Comparison of ENCODE assay signal across 28 cellular contexts in genomic region chr2:84704505-84705244, GRCh38.
DNase-seq lines count a peak whose midpoint lies in the region; ATAC-seq and TF ChIP-seq lines count a peak whose summit lies in the region.
"Had no signal": no experiment of that assay in that cellular context is flagged by ENCODE, and none has a peak within 500 bp of the region (broad histone marks: within the 10 kb centered on the region; RNA-seq: fewer than 3 reads in every experiment).

No MANE protein-coding gene starts in this region.

- CTCF ChIA-PET in MCF 10A (lab: Yijun Ruan, JAX) (interaction anchor here (0.9 to 1.9 kb wide), 2 partner anchors 221 to 582 kb away, joined by 4 to 7 read pairs; no protein-coding TSS in a partner anchor), mammary epithelial cell (lab: Charles Lee; ENCODE audit: low non-redundant PET) (no interaction called here)
- CTCF ChIA-PET in activated CD4-positive, alpha-beta memory T cell treated with anti-CD3 and anti-CD28 coated beads for 36 hours (lab: Charles Lee) = no interaction called here

- ATAC-seq in mucosa of descending colon (peak; percentile 70), HG02623 (IDR thresholded peaks at IDR 0.05; ENCODE audit: unreplicated experiment) (no peak)
- ATAC-seq: activated naive CD4-positive, alpha-beta T cell treated with anti-CD3 and anti-CD28 coated beads, Interleukin-2, amount 50 U/mL, for 72 hours; Panc1; T-helper 17 cell had no signal

- no peak overlapping the region for H3K27ac ChIP-seq in mammary epithelial cell (ENCODE audit: insufficient read depth, low read depth, low read length)
- H3K27ac ChIP-seq: cardiac muscle cell, epithelial cell of prostate, right atrium auricular region, tibial nerve, WERI-Rb-1 had no signal

- dilution Hi-C loops in mammary epithelial cell (cut with HindIII; ENCODE audit: low sequenced_read_pairs) = no loop called here

- WGBS in mammary epithelial cell (ENCODE audit: low coverage, missing lambda C conversion rate) = 34% methylated on average over 6 of the region's 6 CpGs

- peaks cover 6% of the 10 kb centered on the region for H3K36me3 Mint-ChIP-seq in MCF 10A (ENCODE audit: insufficient read depth, unreplicated experiment)
- peaks cover 2% of the 10 kb centered on the region for H3K36me3 Mint-ChIP-seq in activated CD4-positive, alpha-beta memory T cell treated with anti-CD3 and anti-CD28 coated beads for 36 hours
- H3K36me3 Mint-ChIP-seq: CD14-positive monocyte had no signal

- H3K27ac Mint-ChIP-seq in MCF 10A (ENCODE audit: low read depth, unreplicated experiment) = no peak overlapping the region
- H3K27ac Mint-ChIP-seq in activated CD4-positive, alpha-beta memory T cell treated with anti-CD3 and anti-CD28 coated beads for 36 hours = no peak overlapping the region
- H3K27ac Mint-ChIP-seq: activated naive CD4-positive, alpha-beta T cell treated with anti-CD3 and anti-CD28 coated beads, Interleukin-2, amount 50 U/mL, for 72 hours; CD14-positive monocyte; T-helper 17 cell had no signal

- POLR2A ChIA-PET in MCF 10A (lab: Yijun Ruan, JAX) = interaction anchor here (1.3 kb wide), 1 partner anchor 12 kb away, joined by 3 read pairs; no protein-coding TSS in a partner anchor
- POLR2A ChIA-PET in activated CD4-positive, alpha-beta memory T cell treated with anti-CD3 and anti-CD28 coated beads for 36 hours (lab: Charles Lee) = no interaction called here

- H3K4me2 ChIP-seq in mammary epithelial cell (ENCODE audit: insufficient read depth, low read depth, low read length) = no peak overlapping the region

- no TSS peak for BruUV-seq in MCF 10A (replicated peaks; lab: Mats Ljungman, UMichigan)
- BruUV-seq in mammary epithelial cell (replicated peaks; lab: Mats Ljungman, UMichigan) = no TSS peak

- H3K9me3 ChIP-seq in mammary epithelial cell (replicated peaks; ENCODE audit: insufficient read depth, low read length) (no peaks in the 10 kb centered on the region), mucosa of descending colon (no peaks in the 10 kb centered on the region)
- H3K9me3 ChIP-seq: right atrium auricular region, tibial nerve had no signal

- peaks cover 6% of the 10 kb centered on the region for H3K4me1 ChIP-seq in mammary epithelial cell (ENCODE audit: insufficient read depth, low read length)
- peaks cover 16% of the 10 kb centered on the region for H3K4me1 ChIP-seq in mucosa of descending colon (ENCODE audit: low read depth)
- H3K4me1 ChIP-seq: right atrium auricular region, tibial nerve had no signal

- no peaks in the 10 kb centered on the region for H3K27me3 Mint-ChIP-seq in MCF 10A (ENCODE audit: insufficient read depth, unreplicated experiment)
- H3K27me3 Mint-ChIP-seq in activated CD4-positive, alpha-beta memory T cell treated with anti-CD3 and anti-CD28 coated beads for 36 hours = no peaks in the 10 kb centered on the region
- H3K27me3 Mint-ChIP-seq: T-helper 17 cell had no signal

- no peak overlapping the region for H3K9ac ChIP-seq in mammary epithelial cell (ENCODE audit: insufficient read depth, low read length)

- H3K4me3 ChIP-seq in mammary epithelial cell (replicated peaks in 1 of 3; ENCODE audit: insufficient read depth in 1 of 3, low read depth in 2 of 3, low read length in 3 of 3) = no peak overlapping the region
- no peak overlapping the region for H3K4me3 ChIP-seq in mucosa of descending colon
- H3K4me3 ChIP-seq: cardiac muscle cell, right atrium auricular region, tibial nerve had no signal

- in situ Hi-C loops in mammary epithelial cell (cut with MboI; ENCODE audit: low sequenced_read_pairs in 2 of 2) = no loop called here

- H3K4me3 Mint-ChIP-seq in MCF 10A (ENCODE audit: unreplicated experiment) = no peak overlapping the region
- H3K4me3 Mint-ChIP-seq in activated CD4-positive, alpha-beta memory T cell treated with anti-CD3 and anti-CD28 coated beads for 36 hours = no peak overlapping the region
- H3K4me3 Mint-ChIP-seq: CD14-positive monocyte, T-helper 17 cell had no signal

- no peak overlapping the region for H2AFZ ChIP-seq in mammary epithelial cell (ENCODE audit: low read depth, low read length)

- no peaks in the 10 kb centered on the region for H3K79me2 ChIP-seq in mammary epithelial cell (ENCODE audit: insufficient read depth, low read length)

- peaks cover 3% of the 10 kb centered on the region for H3K27me3 ChIP-seq in mammary epithelial cell (ENCODE audit: insufficient read depth, low read length)
- H3K27me3 ChIP-seq: cardiac muscle cell, right atrium auricular region, tibial nerve had no signal

- TF ChIP-seq CTCF in MCF 10A (IDR thresholded peaks at IDR 0.05; ENCODE audit: unreplicated experiment) (no peak), mammary epithelial cell (conservative IDR thresholded peaks at IDR 0.05 in 1 of 2, IDR thresholded peaks at IDR 0.05 in 1 of 2; ENCODE audit: extremely low read depth in 1 of 2, insufficient read depth in 1 of 2, low read depth in 1 of 2, low read length in 2 of 2) (no peak), mucosa of descending colon (IDR thresholded peaks at IDR 0.05) (no peak)

- H3K9me3 Mint-ChIP-seq in MCF 10A (ENCODE audit: unreplicated experiment) = peaks cover 10% of the 10 kb centered on the region
- H3K9me3 Mint-ChIP-seq in activated CD4-positive, alpha-beta memory T cell treated with anti-CD3 and anti-CD28 coated beads for 36 hours = peaks cover 20% of the 10 kb centered on the region

- intact Hi-C loops in MCF 10A (cut with micrococcal nuclease) (no loop called here), mammary epithelial cell (cut with micrococcal nuclease) (no loop called here), mucosa of descending colon (cut with DNase I, micrococcal nuclease) (no loop called here)
- intact Hi-C loops in activated CD4-positive, alpha-beta memory T cell treated with anti-CD3 and anti-CD28 coated beads for 36 hours (cut with micrococcal nuclease) = no loop called here

- H4K20me1 ChIP-seq in mammary epithelial cell (ENCODE audit: insufficient read depth, low read length) = no peaks in the 10 kb centered on the region

- H3K36me3 ChIP-seq in mammary epithelial cell (ENCODE audit: insufficient read depth, low read length) (no peaks in the 10 kb centered on the region), mucosa of descending colon (ENCODE audit: low read depth) (no peaks in the 10 kb centered on the region)
- H3K36me3 ChIP-seq: cardiac muscle cell, right atrium auricular region, WERI-Rb-1 had no signal

- H3K4me1 Mint-ChIP-seq in MCF 10A (ENCODE audit: insufficient read depth, unreplicated experiment) = peaks cover 43% of the 10 kb centered on the region
- peaks cover 6% of the 10 kb centered on the region for H3K4me1 Mint-ChIP-seq in activated CD4-positive, alpha-beta memory T cell treated with anti-CD3 and anti-CD28 coated beads for 36 hours (ENCODE audit: low read depth)
- H3K4me1 Mint-ChIP-seq: CD14-positive monocyte had no signal

- peak; percentile 24 for DNase-seq in MCF 10A (ENCODE audit: unreplicated experiment)
- DNase-seq in mammary epithelial cell = no peak
- peak; percentile 33 for DNase-seq in fibroblast of the conjunctiva (ENCODE audit: low read depth)
- peak in 2 of 3 donors; percentile 39 to 52 for DNase-seq in mucosa of descending colon
- no peak for DNase-seq in activated CD4-positive, alpha-beta memory T cell treated with anti-CD3 and anti-CD28 coated beads for 36 hours
- no peak for DNase-seq in NCI-H187 (lab: John Stamatoyannopoulos, UW)
- DNase-seq in amniotic stem cell (lab: John Stamatoyannopoulos, UW) = no peak
- DNase-seq: 8988T; activated CD4-positive, alpha-beta T cell treated with anti-CD3 and anti-CD28 coated beads for 4 hours; effector CD8-positive, alpha-beta T cell; foreskin melanocyte; mesendoderm; NCI-H1436 treated with DMSO at 0.1 percent for 48 hours; NCI-H226; NCI-H526 treated with DMSO at 0.1 percent for 48 hours; posterior cingulate gyrus; SHP77; stimulated activated CD4-positive, alpha-beta T cell treated with anti-CD3 and anti-CD28 coated beads, Interleukin-4, amount 100 ng/mL, for 1 hour; T-helper 17 cell; WERI-Rb-1 had no signal

Comparison
In these comparisons a context has a peak if more than half of its experiments do, and no peak if none do; other contexts are left out.
1. DNase-seq: peak in MCF 10A (single experiment), fibroblast of the conjunctiva (single experiment) and mucosa of descending colon (2 of 3); none in mammary epithelial cell (single experiment), activated CD4-positive, alpha-beta memory T cell treated with anti-CD3 and anti-CD28 coated beads for 36 hours (single experiment), NCI-H187 (0 of 2) and amniotic stem cell (single experiment).